Comparison of ENCODE assay signal across 27 cellular contexts in genomic region chr15:50265620-50266019, GRCh38. TPM values are rescaled to one million over a fixed set of nuclear protein-coding genes. Genes with fewer than 3 reads are reported as not detected.
DNase-seq lines count a peak whose midpoint lies in the region; ATAC-seq and TF ChIP-seq lines count a peak whose summit lies in the region.
"Had no signal": no experiment of that assay in that cellular context is flagged by ENCODE, and none has a peak within 500 bp of the region (broad histone marks: within the 10 kb centered on the region; RNA-seq: fewer than 3 reads in every experiment).

TSS of gene HDC (minus strand) at chr15:50265726. CDS start at chr15:50265623, 103 bp downstream.

- DNase-seq in NCI-H2227 (lab: John Stamatoyannopoulos, UW; ENCODE audit: unreplicated experiment), result peak; percentile 5
- DNase-seq in NCI-H2227 treated with DMSO at 0.1 percent for 48 hours (lab: John Stamatoyannopoulos, UW), result no peak
- DNase-seq in DMS79 treated with DMSO at 0.1 percent for 48 hours (lab: John Stamatoyannopoulos, UW), result peak; percentile 59
- DNase-seq in Panc1 (ENCODE audit: low read depth, low spot score), result no peak
- peak; percentile 62 for DNase-seq in islet precursor cell
- no peak for DNase-seq in middle frontal gyrus (ENCODE audit: extremely low spot score, low spot score)
- no peak for DNase-seq in iPS-NIHi7 (ENCODE audit: extremely low spot score)
- no peak for DNase-seq in endothelial cell (ENCODE audit: low spot score)
- DNase-seq: activated CD4-positive, alpha-beta T cell treated with anti-CD3 and anti-CD28 coated beads, Interleukin-2, amount 50 U/mL, for 4 hours; activated CD8-positive, alpha-beta memory T cell treated with anti-CD3 and anti-CD28 coated beads, Interleukin-2, amount 50 U/mL, for 4 hours; activated effector memory CD4-positive, alpha-beta T cell treated with Interleukin-2 at 50 U/mL for 16 hours; COR-L47; Kasumi-1; left colon; mesendoderm; naive thymus-derived CD8-positive, alpha-beta T cell; NCI-H1105; NCI-H774; OCI-M1; SIG-M5; stimulated activated CD8-positive, alpha-beta memory T cell treated with anti-CD3 and anti-CD28 coated beads, Interleukin-4, amount 100 ng/mL, for 48 hours; T-cell had no signal

- peaks cover 8% of the 10 kb centered on the region; the same call in 1 of the 2 replicates for H3K27me3 ChIP-seq in Panc1 (ENCODE audit: control insufficient read depth, insufficient read depth, low read length)
- H3K27me3 ChIP-seq: breast epithelium, upper lobe of left lung had no signal

- TF ChIP-seq CTCF in Panc1 (IDR thresholded peaks at IDR 0.05) (no peak), endothelial cell (IDR thresholded peaks at IDR 0.05; ENCODE audit: unreplicated experiment) (no peak)

- H3K27me3 Mint-ChIP-seq in endothelial cell (ENCODE audit: unreplicated experiment), result peaks cover 2% of the 10 kb centered on the region

- no peak within 1 kb of the TSS for H3K27ac Mint-ChIP-seq in endothelial cell (ENCODE audit: unreplicated experiment)
- H3K27ac Mint-ChIP-seq: T-cell had no signal

- CTCF ChIA-PET in Panc1 (lab: Charles Lee), result interaction anchor here (0.5 to 0.7 kb wide), 2 partner anchors 13 to 652 kb away, joined by 3 read pairs; no protein-coding TSS in a partner anchor

- H3K9me3 Mint-ChIP-seq in endothelial cell (ENCODE audit: unreplicated experiment), result no peaks in the 10 kb centered on the region
- H3K9me3 Mint-ChIP-seq: T-cell had no signal

- no peaks in the 10 kb centered on the region for H3K36me3 Mint-ChIP-seq in endothelial cell (ENCODE audit: low read depth, unreplicated experiment)
- H3K36me3 Mint-ChIP-seq: naive thymus-derived CD8-positive, alpha-beta T cell had no signal

- H3K27ac ChIP-seq in Panc1 (ENCODE audit: low read length), result no peak within 1 kb of the TSS
- H3K27ac ChIP-seq: breast epithelium, coronary artery, upper lobe of left lung had no signal

- no peak within 1 kb of the TSS for H3K4me3 ChIP-seq in Panc1 (ENCODE audit: low read depth in 2 of 2, low read length in 2 of 2)
- H3K4me3 ChIP-seq: breast epithelium, coronary artery, upper lobe of left lung had no signal

- in situ Hi-C loops in Panc1 (cut with HindIII; ENCODE audit: low pct_unique_long_range_greater_than_20kb, low sequenced_read_pairs), result no loop called here

- no peaks in the 10 kb centered on the region for H3K36me3 ChIP-seq in Panc1 (ENCODE audit: control insufficient read depth, insufficient read depth, low read length)
- H3K36me3 ChIP-seq: breast epithelium, upper lobe of left lung had no signal

- no peaks in the 10 kb centered on the region for H3K9me3 ChIP-seq in Panc1 (ENCODE audit: control insufficient read depth, insufficient read depth, low read depth, low read length)
- H3K9me3 ChIP-seq: breast epithelium, upper lobe of left lung had no signal

- intact Hi-C loops in Panc1 (cut with micrococcal nuclease; ENCODE audit: unreplicated experiment), result no loop called here

- POLR2A ChIA-PET in Panc1 (lab: Charles Lee), result no interaction called here

- H3K4me1 Mint-ChIP-seq in endothelial cell (ENCODE audit: unreplicated experiment), result peaks cover 10% of the 10 kb centered on the region

- no peaks in the 10 kb centered on the region for H3K4me1 ChIP-seq in Panc1 (ENCODE audit: control insufficient read depth, insufficient read depth, low read length)
- H3K4me1 ChIP-seq: breast epithelium had no signal

- H3K4me3 Mint-ChIP-seq in endothelial cell (ENCODE audit: unreplicated experiment), result no peak within 1 kb of the TSS
- H3K4me3 Mint-ChIP-seq: naive thymus-derived CD8-positive, alpha-beta T cell; T-cell had no signal

- ATAC-seq in Panc1, result 0 out of 2 replicates have a peak, but pooled peaks have one; percentile 26
- ATAC-seq: left colon; naive thymus-derived CD8-positive, alpha-beta T cell; T-cell had no signal

- BruUV-seq in Panc1 (replicated peaks; lab: Mats Ljungman, UMichigan), result no TSS peak

RNA-seq across cellular contexts. Expression of gene HDC, which starts in this region (rescaled TPM):
- total RNA-seq in Panc1 (2021; ENCODE audit: unreplicated experiment) (not detected), endothelial cell (ENCODE audit: unreplicated experiment) (not detected)
- not detected for polyA plus RNA-seq in Panc1 (2012; ENCODE audit: insufficient read length)
- total RNA-seq: fibroblast of lung; glomerular endothelial cell; naive thymus-derived CD8-positive, alpha-beta T cell had no signal
- polyA plus RNA-seq: fibroblast of lung; naive thymus-derived CD8-positive, alpha-beta T cell had no signal

Comparison
In these comparisons a context has a peak if more than half of its experiments do, and no peak if none do; other contexts are left out.
1. DNase-seq: peak in NCI-H2227 (single experiment), DMS79 treated with DMSO at 0.1 percent for 48 hours (single experiment) and islet precursor cell (single experiment); none in NCI-H2227 treated with DMSO at 0.1 percent for 48 hours (single experiment), Panc1 (single experiment), middle frontal gyrus (single experiment), iPS-NIHi7 (single experiment) and endothelial cell (single experiment).
2. Peak in ATAC-seq in Panc1; RNA of the gene not detected or under 1 TPM.